20 cellular contexts compared by ENCODE assay signal in the genomic region with DNA sequence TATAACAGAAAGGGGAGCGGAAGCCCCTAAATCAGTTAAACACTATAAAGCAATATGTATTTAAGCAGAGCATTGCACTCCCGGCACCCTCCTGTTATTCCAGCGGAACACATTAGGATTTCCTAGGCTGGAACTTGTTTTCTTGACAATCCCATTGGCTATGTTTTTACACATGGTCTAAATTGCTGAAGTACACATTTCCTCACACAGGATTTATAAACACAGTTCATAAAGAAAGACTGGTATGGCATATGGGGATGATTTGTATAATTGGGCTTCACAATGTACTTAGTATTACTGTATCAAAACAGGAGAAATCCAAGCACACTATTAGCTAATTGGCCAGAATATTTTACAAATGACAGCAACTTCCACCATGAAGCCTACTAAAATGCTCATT. TPM values are rescaled to one million over a fixed set of nuclear protein-coding genes. Genes with fewer than 3 reads are reported as not detected.
"Had no signal": no experiment of that assay in that cellular context is flagged by ENCODE, and none has a peak within 500 bp of the region (broad histone marks: within the 10 kb centered on the region; RNA-seq: fewer than 3 reads in every experiment).

No MANE protein-coding gene starts in this region.

- H3K27ac ChIP-seq: SJCRH30 had no signal

- H3K4me1 ChIP-seq: SJCRH30 had no signal

- H3K9me3 ChIP-seq: MG63, SJCRH30 had no signal

- H3K27me3 ChIP-seq: MG63 had no signal

- H3K9me3 Mint-ChIP-seq: T-cell; T-helper 1 cell treated with Interleukin-12 subunit alpha and Interleukin-12 subunit beta and Interleukin-4 antibody, amounts not matched to agents 30 μg/mL and 1 μg/mL, for 36 hours had no signal

- H3K36me3 ChIP-seq: MG63, SJCRH30 had no signal

- H3K4me1 Mint-ChIP-seq: IgD-negative memory B cell, T-cell had no signal

- H3K36me3 Mint-ChIP-seq: IgD-negative memory B cell, T-cell had no signal

- ATAC-seq: K562, Panc1, Right ventricle myocardium inferior, T-cell had no signal

- H3K4me3 Mint-ChIP-seq: IgD-negative memory B cell; T-cell; T-helper 1 cell treated with Interleukin-12 subunit alpha and Interleukin-12 subunit beta and Interleukin-4 antibody, amounts not matched to agents 30 μg/mL and 1 μg/mL, for 36 hours had no signal

- DNase-seq: MG63, NCI-H1092, NCI-H1105 treated with DMSO at 0.1 percent for 48 hours, NCI-H1417 treated with DMSO at 0.1 percent for 48 hours, NCI-H146, NCI-H1694 treated with DMSO at 0.1 percent for 48 hours, NCI-H1930, NCI-H2107, NCI-H2227 treated with DMSO at 0.1 percent for 48 hours, NCI-H524, NCI-H526 treated with DMSO at 0.1 percent for 48 hours, NCI-H774, SJCRH30, SW 1271, T-cell had no signal

- H3K27ac Mint-ChIP-seq: IgD-negative memory B cell; T-cell; T-helper 1 cell treated with Interleukin-12 subunit alpha and Interleukin-12 subunit beta and Interleukin-4 antibody, amounts not matched to agents 30 μg/mL and 1 μg/mL, for 36 hours had no signal

- H3K4me3 ChIP-seq: K562, MG63, SJCRH30 had no signal

RNA-seq across cellular contexts. Expression of a gene that starts 23.3 kb away (rescaled TPM):
- total RNA-seq: Right ventricle myocardium inferior, SJCRH30 had no signal
- polyA plus RNA-seq: IgD-negative memory B cell had no signal
